1 cellular context compared by ENCODE assay signal in the genomic region with DNA sequence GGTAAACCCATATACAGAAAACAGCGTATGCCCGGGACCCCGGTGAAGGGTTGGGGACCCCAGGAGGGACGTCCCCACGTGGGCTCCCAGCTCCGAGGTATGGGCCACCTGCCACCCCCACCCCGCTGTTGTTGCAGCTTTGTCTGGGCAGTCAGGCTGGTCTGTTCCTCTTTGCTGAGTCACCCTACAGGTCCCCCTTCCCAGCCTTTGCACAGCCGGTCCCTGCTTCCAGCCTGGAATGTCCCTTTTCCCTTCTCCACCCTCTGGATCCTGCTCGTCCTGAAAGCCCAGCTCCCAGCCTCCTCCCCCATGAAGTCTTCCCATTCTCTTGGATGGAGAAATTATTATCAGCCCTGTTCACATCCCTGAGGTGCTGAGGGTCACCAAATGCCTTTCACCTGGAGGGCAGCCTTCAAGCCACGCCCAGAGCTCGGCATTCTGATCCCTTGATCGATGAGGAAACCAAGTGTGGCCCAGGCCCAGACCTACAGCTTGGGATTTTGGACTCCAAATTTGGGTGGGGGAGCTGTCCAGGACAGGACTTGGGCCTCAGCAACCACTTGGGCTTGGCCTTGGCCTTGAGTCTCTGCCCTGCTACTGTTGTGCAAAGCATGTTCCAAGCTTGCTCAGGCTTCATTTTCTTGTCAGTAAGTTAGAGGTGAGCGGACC.
TF ChIP-seq lines count a peak whose summit lies in the region.

No MANE protein-coding gene starts in this region.

TF ChIP-seq in K562, 482 proteins besides CTCF, POLR2A, EP300 and RAD21:
- TF ChIP-seq NFE2L1 (tag; IDR thresholded peaks at IDR 0.05; ENCODE audit: borderline replicate concordance, low read depth) (peak; percentile 32; the same call in 1 of the 2 replicates), BCOR (IDR thresholded peaks at IDR 0.05) (peak; percentile 21; the same call in 1 of the 2 replicates), ZNF740 (CRISPR knock-in tag; IDR thresholded peaks at IDR 0.05) (peak; percentile 43; the same call in 1 of the 2 replicates), ZNF740 (tag; IDR thresholded peaks at IDR 0.05) (no peak), MAFG (tag; conservative IDR thresholded peaks at IDR 0.05) (peak; percentile 77), NFIX (CRISPR knock-in tag; IDR thresholded peaks at IDR 0.05; ENCODE audit: low read depth) (no peak), PHF8 (IDR thresholded peaks at IDR 0.05; ENCODE audit: borderline replicate concordance, low read length) (no peak), CBFA2T3 (IDR thresholded peaks at IDR 0.05) (no peak), GATA2 (CRISPR knock-in tag; IDR thresholded peaks at IDR 0.05) (no peak), ZNF253 (CRISPR knock-in tag; conservative IDR thresholded peaks at IDR 0.05) (no peak), SMARCE1 (IDR thresholded peaks at IDR 0.05) (0 out of 2 replicates have a peak, but pooled peaks have one; percentile 8), KLF6 (CRISPR knock-in tag; IDR thresholded peaks at IDR 0.05; ENCODE audit: borderline replicate concordance) (no peak), NFE2 (IDR thresholded peaks at IDR 0.05; ENCODE audit: low read depth) (peak; percentile 91), ZNF764 (CRISPR knock-in tag; IDR thresholded peaks at IDR 0.05; ENCODE audit: low read depth) (no peak), MAFK (IDR thresholded peaks at IDR 0.05; ENCODE audit: low read length) (peak; percentile 34; the same call in 1 of the 2 replicates), SRSF7 (optimal IDR thresholded peaks at IDR 0.05; ENCODE audit: low read depth, low read length) (no peak), SREBF1 (IDR thresholded peaks at IDR 0.05; ENCODE audit: borderline replicate concordance, low read depth, low read length) (no peak), FIP1L1 (IDR thresholded peaks at IDR 0.05; ENCODE audit: low read depth, low read length, poor library complexity, severe bottlenecking) (no peak), E2F3 (CRISPR knock-in tag; IDR thresholded peaks at IDR 0.05) (no peak), ZFP36 (IDR thresholded peaks at IDR 0.05; ENCODE audit: low read depth, low read length, partially characterized antibody) (peak; percentile 28), PBX2 (CRISPR knock-in tag; IDR thresholded peaks at IDR 0.05; ENCODE audit: low read depth) (no peak), PBX2 (tag; conservative IDR thresholded peaks at IDR 0.05; ENCODE audit: low read depth) (no peak), KDM5B (IDR thresholded peaks at IDR 0.05; ENCODE audit: insufficient replicate concordance, low read depth, low read length) (no peak), EHMT2 (IDR thresholded peaks at IDR 0.05) (no peak; the same call in 1 of the 2 replicates), ZNF124 (CRISPR knock-in tag; IDR thresholded peaks at IDR 0.05) (no peak), ZNF57 (CRISPR knock-in tag; IDR thresholded peaks at IDR 0.05) (no peak), C11orf30 (IDR thresholded peaks at IDR 0.05; ENCODE audit: low read depth) (peak; percentile 81), MTA2 (IDR thresholded peaks at IDR 0.05; ENCODE audit: low read depth) (no peak), ETV1 (tag; conservative IDR thresholded peaks at IDR 0.05; ENCODE audit: low read depth) (no peak), GABPA (tag; conservative IDR thresholded peaks at IDR 0.05; ENCODE audit: low read depth) (no peak), ZNF316 (IDR thresholded peaks at IDR 0.05) (peak; percentile 71), GATAD2A (IDR thresholded peaks at IDR 0.05) (peak; percentile 68; the same call in 1 of the 2 replicates), ZNF584 (CRISPR knock-in tag; IDR thresholded peaks at IDR 0.05; ENCODE audit: low read depth) (no peak)
- TF ChIP-seq, protein P1, sequence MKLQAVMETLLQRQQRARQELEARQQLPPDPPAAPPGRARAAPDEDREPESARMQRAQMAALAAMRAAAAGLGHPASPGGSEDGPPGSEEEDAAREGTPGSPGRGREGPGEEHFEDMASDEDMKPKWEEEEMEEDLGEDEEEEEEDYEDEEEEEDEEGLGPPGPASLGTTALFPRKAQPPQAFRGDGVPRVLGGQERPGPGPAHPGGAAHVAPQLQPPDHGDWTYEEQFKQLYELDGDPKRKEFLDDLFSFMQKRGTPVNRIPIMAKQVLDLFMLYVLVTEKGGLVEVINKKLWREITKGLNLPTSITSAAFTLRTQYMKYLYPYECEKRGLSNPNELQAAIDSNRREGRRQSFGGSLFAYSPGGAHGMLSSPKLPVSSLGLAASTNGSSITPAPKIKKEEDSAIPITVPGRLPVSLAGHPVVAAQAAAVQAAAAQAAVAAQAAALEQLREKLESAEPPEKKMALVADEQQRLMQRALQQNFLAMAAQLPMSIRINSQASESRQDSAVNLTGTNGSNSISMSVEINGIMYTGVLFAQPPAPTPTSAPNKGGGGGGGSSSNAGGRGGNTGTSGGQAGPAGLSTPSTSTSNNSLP (IDR thresholded peaks at IDR 0.05; ENCODE audit: borderline replicate concordance, low read depth, low read length): no peak
- TF ChIP-seq, protein P2, sequence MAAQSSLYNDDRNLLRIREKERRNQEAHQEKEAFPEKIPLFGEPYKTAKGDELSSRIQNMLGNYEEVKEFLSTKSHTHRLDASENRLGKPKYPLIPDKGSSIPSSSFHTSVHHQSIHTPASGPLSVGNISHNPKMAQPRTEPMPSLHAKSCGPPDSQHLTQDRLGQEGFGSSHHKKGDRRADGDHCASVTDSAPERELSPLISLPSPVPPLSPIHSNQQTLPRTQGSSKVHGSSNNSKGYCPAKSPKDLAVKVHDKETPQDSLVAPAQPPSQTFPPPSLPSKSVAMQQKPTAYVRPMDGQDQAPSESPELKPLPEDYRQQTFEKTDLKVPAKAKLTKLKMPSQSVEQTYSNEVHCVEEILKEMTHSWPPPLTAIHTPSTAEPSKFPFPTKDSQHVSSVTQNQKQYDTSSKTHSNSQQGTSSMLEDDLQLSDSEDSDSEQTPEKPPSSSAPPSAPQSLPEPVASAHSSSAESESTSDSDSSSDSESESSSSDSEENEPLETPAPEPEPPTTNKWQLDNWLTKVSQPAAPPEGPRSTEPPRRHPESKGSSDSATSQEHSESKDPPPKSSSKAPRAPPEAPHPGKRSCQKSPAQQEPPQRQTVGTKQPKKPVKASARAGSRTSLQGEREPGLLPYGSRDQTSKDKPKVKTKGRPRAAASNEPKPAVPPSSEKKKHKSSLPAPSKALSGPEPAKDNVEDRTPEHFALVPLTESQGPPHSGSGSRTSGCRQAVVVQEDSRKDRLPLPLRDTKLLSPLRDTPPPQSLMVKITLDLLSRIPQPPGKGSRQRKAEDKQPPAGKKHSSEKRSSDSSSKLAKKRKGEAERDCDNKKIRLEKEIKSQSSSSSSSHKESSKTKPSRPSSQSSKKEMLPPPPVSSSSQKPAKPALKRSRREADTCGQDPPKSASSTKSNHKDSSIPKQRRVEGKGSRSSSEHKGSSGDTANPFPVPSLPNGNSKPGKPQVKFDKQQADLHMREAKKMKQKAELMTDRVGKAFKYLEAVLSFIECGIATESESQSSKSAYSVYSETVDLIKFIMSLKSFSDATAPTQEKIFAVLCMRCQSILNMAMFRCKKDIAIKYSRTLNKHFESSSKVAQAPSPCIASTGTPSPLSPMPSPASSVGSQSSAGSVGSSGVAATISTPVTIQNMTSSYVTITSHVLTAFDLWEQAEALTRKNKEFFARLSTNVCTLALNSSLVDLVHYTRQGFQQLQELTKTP (IDR thresholded peaks at IDR 0.05; ENCODE audit: low read depth in 1 of 2, partially characterized antibody in 2 of 2): no peak
- TF ChIP-seq, protein P3, sequence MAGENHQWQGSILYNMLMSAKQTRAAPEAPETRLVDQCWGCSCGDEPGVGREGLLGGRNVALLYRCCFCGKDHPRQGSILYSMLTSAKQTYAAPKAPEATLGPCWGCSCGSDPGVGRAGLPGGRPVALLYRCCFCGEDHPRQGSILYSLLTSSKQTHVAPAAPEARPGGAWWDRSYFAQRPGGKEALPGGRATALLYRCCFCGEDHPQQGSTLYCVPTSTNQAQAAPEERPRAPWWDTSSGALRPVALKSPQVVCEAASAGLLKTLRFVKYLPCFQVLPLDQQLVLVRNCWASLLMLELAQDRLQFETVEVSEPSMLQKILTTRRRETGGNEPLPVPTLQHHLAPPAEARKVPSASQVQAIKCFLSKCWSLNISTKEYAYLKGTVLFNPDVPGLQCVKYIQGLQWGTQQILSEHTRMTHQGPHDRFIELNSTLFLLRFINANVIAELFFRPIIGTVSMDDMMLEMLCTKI (IDR thresholded peaks at IDR 0.05; ENCODE audit: partially characterized antibody): no peak
